6 cellular contexts compared by ENCODE assay signal in genomic region chr17:47216821-47217220, GRCh38. TPM values are rescaled to one million over a fixed set of nuclear protein-coding genes. Genes with fewer than 3 reads are reported as not detected.
"Had no signal": no experiment of that assay in that cellular context is flagged by ENCODE, and none has a peak within 500 bp of the region (broad histone marks: within the 10 kb centered on the region; RNA-seq: fewer than 3 reads in every experiment).

No MANE protein-coding gene starts in this region.

RNA-seq across cellular contexts. Expression of gene MYL4, which starts 7.7 kb away (rescaled TPM):
- total RNA-seq: fibroblast of villous mesenchyme, left lobe of liver, mammary epithelial cell, thoracic aorta, transverse colon, ureter had no signal
- polyA plus RNA-seq: mammary epithelial cell had no signal
